Comparison of ENCODE assay signal across 13 cellular contexts in the genomic region with DNA sequence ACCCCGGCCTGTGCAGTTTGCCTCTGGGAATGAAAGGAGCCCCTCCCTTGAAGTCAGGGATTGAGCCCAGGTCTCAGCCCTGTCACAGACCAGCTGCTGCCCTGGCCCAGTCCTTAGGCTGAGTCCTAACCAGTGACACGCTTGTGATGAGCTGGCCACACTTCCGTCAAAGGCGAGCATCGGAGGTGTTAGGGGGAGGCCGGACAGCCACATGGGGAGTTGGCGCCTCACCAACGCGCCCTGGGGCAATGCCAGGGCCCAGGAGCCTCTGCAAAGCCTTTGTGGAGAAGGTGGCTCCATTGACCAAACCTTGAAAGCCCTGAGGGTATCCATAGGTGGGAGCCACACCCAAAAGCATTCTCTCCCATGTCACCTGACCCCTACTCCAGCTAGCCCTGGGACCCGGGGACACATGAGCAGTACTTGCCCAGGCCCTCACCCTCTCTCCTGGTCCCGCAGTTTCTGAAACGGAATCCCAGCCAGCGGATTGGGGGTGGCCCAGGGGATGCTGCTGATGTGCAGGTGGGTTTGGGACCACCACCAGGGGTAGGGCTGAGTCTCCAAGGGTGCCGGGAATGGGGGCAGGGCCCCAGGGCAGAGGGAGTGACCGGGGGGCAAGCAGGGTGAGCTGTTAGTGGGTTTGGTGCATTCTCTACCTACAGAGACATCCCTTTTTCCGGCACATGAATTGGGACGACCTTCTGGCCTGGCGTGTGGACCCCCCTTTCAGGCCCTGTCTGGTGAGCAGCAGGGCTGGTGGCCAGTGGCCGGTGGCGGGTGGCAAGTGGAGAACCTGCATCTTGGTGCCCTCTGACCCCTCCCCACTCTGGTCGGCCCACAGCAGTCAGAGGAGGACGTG. TPM values are rescaled to one million over a fixed set of nuclear protein-coding genes. Genes with fewer than 3 reads are reported as not detected.
DNase-seq lines count a peak whose midpoint lies in the region; ATAC-seq, FAIRE-seq and TF ChIP-seq lines count a peak whose summit lies in the region.
"Had no signal": no experiment of that assay in that cellular context is flagged by ENCODE, and none has a peak within 500 bp of the region (broad histone marks: within the 10 kb centered on the region; RNA-seq: fewer than 3 reads in every experiment).

No MANE protein-coding gene starts in this region.

- peak overlapping the region; percentile 76 for H3K27ac Mint-ChIP-seq in activated naive CD4-positive, alpha-beta T cell treated with anti-CD3 and anti-CD28 coated beads, Interleukin-2, amount 10 ng/mL, durations not matched to agents 7 days and 5 days
- H3K27ac Mint-ChIP-seq in stimulated activated naive CD8-positive, alpha-beta T cell treated with anti-CD3 and anti-CD28 coated beads, Interleukin-15, amount 100 ng/mL, for 72 hours: peak overlapping the region; percentile 33 to 89
- H3K27ac Mint-ChIP-seq: mesothelial cell of epicardium had no signal

- BruUV-seq in OCI-LY7 (replicated peaks; lab: Mats Ljungman, UMichigan) (no TSS peak), K562 (replicated peaks; lab: Mats Ljungman, UMichigan) (no TSS peak)

- peak overlapping the region; percentile 81 for H3K4me3 ChIP-seq in OCI-LY7 (ENCODE audit: low read depth, low read length, poor library complexity, severe bottlenecking)
- H3K4me3 ChIP-seq in K562: no peak overlapping the region

- intact Hi-C loops in OCI-LY7 (cut with micrococcal nuclease; ENCODE audit: unreplicated experiment): no loop called here
- intact Hi-C loops in K562 (cut with micrococcal nuclease): no loop called here

- peaks cover 42% of the 10 kb centered on the region for H3K36me3 Mint-ChIP-seq in activated naive CD4-positive, alpha-beta T cell treated with anti-CD3 and anti-CD28 coated beads, Interleukin-2, amount 10 ng/mL, durations not matched to agents 7 days and 5 days

- peaks cover 57% of the 10 kb centered on the region for H3K4me1 Mint-ChIP-seq in activated naive CD4-positive, alpha-beta T cell treated with anti-CD3 and anti-CD28 coated beads, Interleukin-2, amount 10 ng/mL, durations not matched to agents 7 days and 5 days
- peaks cover 83% of the 10 kb centered on the region for H3K4me1 Mint-ChIP-seq in stimulated activated naive CD8-positive, alpha-beta T cell treated with anti-CD3 and anti-CD28 coated beads, Interleukin-15, amount 100 ng/mL, for 72 hours

- no peak for DNase-seq in activated naive CD4-positive, alpha-beta T cell treated with anti-CD3 and anti-CD28 coated beads, Interleukin-2, amount 10 ng/mL, durations not matched to agents 7 days and 5 days
- no peak for DNase-seq in activated naive CD4-positive, alpha-beta T cell (lab: John Stamatoyannopoulos, UW)
- DNase-seq in OCI-LY7 (ENCODE audit: low spot score) (no peak), K562 (ENCODE audit: extremely low read depth in 1 of 4, low spot score in 3 of 4) (no peak), epidermal melanocyte (ENCODE audit: insufficient read length, low spot score) (no peak)
- DNase-seq in stimulated activated naive CD8-positive, alpha-beta T cell treated with anti-CD3 and anti-CD28 coated beads, Interleukin-15, amount 100 ng/mL, for 72 hours: peak in 1 of 2 donors; percentile 38
- DNase-seq: foreskin fibroblast had no signal

- no peaks in the 10 kb centered on the region for H3K9me3 Mint-ChIP-seq in activated naive CD4-positive, alpha-beta T cell treated with anti-CD3 and anti-CD28 coated beads, Interleukin-2, amount 10 ng/mL, durations not matched to agents 7 days and 5 days
- no peaks in the 10 kb centered on the region for H3K9me3 Mint-ChIP-seq in stimulated activated naive CD8-positive, alpha-beta T cell treated with anti-CD3 and anti-CD28 coated beads, Interleukin-15, amount 100 ng/mL, for 72 hours
- H3K9me3 Mint-ChIP-seq: mesothelial cell of epicardium had no signal

- TF ChIP-seq CTCF in OCI-LY7 (conservative IDR thresholded peaks at IDR 0.05; ENCODE audit: low read length): no peak
- no peak for TF ChIP-seq CTCF in K562 (IDR thresholded peaks at IDR 0.05 in 2 of 3, conservative IDR thresholded peaks at IDR 0.05 in 1 of 3; ENCODE audit: insufficient read depth in 2 of 3, low read depth in 1 of 3, low read length in 3 of 3)

- H3K4me3 Mint-ChIP-seq in activated naive CD4-positive, alpha-beta T cell treated with anti-CD3 and anti-CD28 coated beads, Interleukin-2, amount 10 ng/mL, durations not matched to agents 7 days and 5 days: peak overlapping the region; percentile 37
- peak overlapping the region; percentile 85 to 88 for H3K4me3 Mint-ChIP-seq in stimulated activated naive CD8-positive, alpha-beta T cell treated with anti-CD3 and anti-CD28 coated beads, Interleukin-15, amount 100 ng/mL, for 72 hours
- H3K4me3 Mint-ChIP-seq: mesothelial cell of epicardium had no signal

- H3K9me2 ChIP-seq in OCI-LY7 (ENCODE audit: insufficient read depth, low read length): no peaks in the 10 kb centered on the region

- FAIRE-seq in K562 (lab: Jason Lieb, UNC): no peak

- in situ Hi-C loops in K562 (cut with MboI): no loop called here

- peak overlapping the region; percentile 94 for H3K27ac ChIP-seq in OCI-LY7 (ENCODE audit: low read depth, low read length, poor library complexity, severe bottlenecking)
- H3K27ac ChIP-seq in K562 (ENCODE audit: extremely low read depth, low read depth, low read length): no peak overlapping the region

- H3K9me1 ChIP-seq in K562 (ENCODE audit: control insufficient read depth, insufficient read depth, low read length): peaks cover 4% of the 10 kb centered on the region

- H3K79me2 ChIP-seq in OCI-LY7 (ENCODE audit: insufficient read depth, low read depth, low read length) (peaks cover 41% of the 10 kb centered on the region), K562 (ENCODE audit: control insufficient read depth, insufficient read depth, low read length) (peaks cover 20% of the 10 kb centered on the region)

- POLR2A ChIA-PET in OCI-LY7 (lab: Charles Lee): no interaction called here
- POLR2A ChIA-PET in K562 (lab: Yijun Ruan, JAX): interaction anchor here (0.5 to 1.1 kb wide), 3 partner anchors 16 to 776 kb away, joined by 3 read pairs; no protein-coding TSS in a partner anchor

- H3K4me2 ChIP-seq in OCI-LY7 (ENCODE audit: low read length): peak overlapping the region; percentile 97
- no peak overlapping the region for H3K4me2 ChIP-seq in K562 (ENCODE audit: insufficient read depth, low read length)

- peak overlapping the region in 1 of 2 experiments; percentile 65; a peak in 1 of 4 replicates for H3K9ac ChIP-seq in K562 (ENCODE audit: insufficient read depth in 1 of 2, low read depth in 2 of 2, low read length in 2 of 2)

- H4K20me1 ChIP-seq in OCI-LY7 (ENCODE audit: insufficient read depth, low read length) (peaks cover 12% of the 10 kb centered on the region), K562 (replicated peaks; ENCODE audit: control insufficient read depth, insufficient read depth, low read length) (no peaks in the 10 kb centered on the region)

- peaks cover 4% of the 10 kb centered on the region for H3K27me3 Mint-ChIP-seq in activated naive CD4-positive, alpha-beta T cell treated with anti-CD3 and anti-CD28 coated beads, Interleukin-2, amount 10 ng/mL, durations not matched to agents 7 days and 5 days
- H3K27me3 Mint-ChIP-seq in stimulated activated naive CD8-positive, alpha-beta T cell treated with anti-CD3 and anti-CD28 coated beads, Interleukin-15, amount 100 ng/mL, for 72 hours: no peaks in the 10 kb centered on the region

- no peak for TF ChIP-seq EP300 in K562 (IDR thresholded peaks at IDR 0.05; ENCODE audit: low read length)

- peaks cover 60% of the 10 kb centered on the region for H3K4me1 ChIP-seq in OCI-LY7 (ENCODE audit: insufficient read depth, low read length, poor library complexity, severe bottlenecking)
- H3K4me1 ChIP-seq in K562 (replicated peaks in 1 of 2; ENCODE audit: control insufficient read depth in 2 of 2, insufficient read depth in 2 of 2, low read length in 2 of 2): peaks cover 20 to 70% of the 10 kb centered on the region in 2 experiments

- 97% methylated on average over 20 of the region's 22 CpGs for WGBS in K562 (ENCODE audit: insufficient coverage, low coverage, missing lambda C conversion rate)

- no peaks in the 10 kb centered on the region for H3K27me3 ChIP-seq in K562 (ENCODE audit: control insufficient read depth in 2 of 2, insufficient read depth in 2 of 2, low read length in 2 of 2)

- CTCF ChIA-PET in activated naive CD4-positive, alpha-beta T cell treated with anti-CD3 and anti-CD28 coated beads, Interleukin-2, amount 10 ng/mL, durations not matched to agents 7 days and 5 days (lab: Charles Lee): interaction anchor here (1.7 kb wide), 1 partner anchor 32 kb away, joined by 5 read pairs; a partner anchor contains a TSS
- CTCF ChIA-PET in OCI-LY7 (lab: Charles Lee; ENCODE audit: unreplicated experiment): no interaction called here
- CTCF ChIA-PET in K562 (lab: Yijun Ruan, JAX; ENCODE audit: low intra/inter-chr PET ratio): no interaction called here

- peaks cover 68% of the 10 kb centered on the region for H3K36me3 ChIP-seq in OCI-LY7 (ENCODE audit: insufficient read depth, low read length)
- H3K36me3 ChIP-seq in K562 (ENCODE audit: control insufficient read depth, insufficient read depth, low read length): peaks cover 85% of the 10 kb centered on the region; the same call in 2 of the 3 replicates

- no peak for TF ChIP-seq RAD21 in K562 (CRISPR knock-in tag; conservative IDR thresholded peaks at IDR 0.05 in 1 of 2, IDR thresholded peaks at IDR 0.05 in 1 of 2)

- TF ChIP-seq POLR2A in K562 (conservative IDR thresholded peaks at IDR 0.05): no peak

- ATAC-seq in K562 (no peak), GM21737 (IDR thresholded peaks at IDR 0.05; ENCODE audit: unreplicated experiment) (no peak), GM18870 (IDR thresholded peaks at IDR 0.05; ENCODE audit: unreplicated experiment) (no peak)
- ATAC-seq in stimulated activated naive CD8-positive, alpha-beta T cell treated with anti-CD3 and anti-CD28 coated beads, Interleukin-15, amount 100 ng/mL, for 72 hours: no peak

- H2AFZ ChIP-seq in OCI-LY7 (ENCODE audit: low read length): no peak overlapping the region
- no peak overlapping the region for H2AFZ ChIP-seq in K562 (ENCODE audit: low read depth, low read length)

- no peaks in the 10 kb centered on the region for H3K9me3 ChIP-seq in OCI-LY7 (ENCODE audit: low read length)
- no peaks in the 10 kb centered on the region for H3K9me3 ChIP-seq in K562 (replicated peaks; ENCODE audit: control insufficient read depth, insufficient read depth, low read depth, low read length)

RNA-seq across cellular contexts. Expression of a gene that starts 3.7 kb away (rescaled TPM):
- total RNA-seq in OCI-LY7 (2014; rRNA removed; shearing (Covaris generic)): 175 and 212 TPM in 2 replicates
- total RNA-seq in OCI-LY7 (2022) (101 and 129 TPM in 2 replicates), K562 (2014; rRNA removed) (0.45 and 1.9 TPM in 2 replicates), K562 (2014; rRNA removed; fragmentation: Illumina TruSeq; extraction: Trizol) (not detected in 2 replicates), K562 (2015; rRNA removed; fragmentation: Illumina TruSeq; extraction: Trizol) (0.22 and 0.49 TPM in 2 replicates), K562 (2021) (1.1 and 1.5 TPM in 2 replicates)
- total RNA-seq in K562 (2011; cell fraction: chromatin; rRNA removed; ENCODE audit: low replicate concordance): 2.2 and 10.5 TPM in 2 replicates
- 8.8 and 10.2 TPM in 2 replicates for total RNA-seq in K562 (2011; cell fraction: nucleolus; rRNA removed)
- total RNA-seq in K562 (2011; cell fraction: nucleoplasm; rRNA removed): 1.9 and 2.4 TPM in 2 replicates
- polyA plus RNA-seq in K562 (2011; rRNA removed) (0.51 and 0.64 TPM in 2 replicates), K562 (2014; fragmentation: Illumina TruSeq; extraction: Trizol) (not detected in 2 replicates), K562 (2014; fragmentation: Nextera tagmentation; extraction: Ambion mirVana) (not detected), K562 (2014; rRNA removed) (0.85 and 2.0 TPM in 2 replicates)
- 0.41 and 2.2 TPM in 2 replicates for polyA plus RNA-seq in K562 (2011; cell fraction: cytosol; rRNA removed)
- 10.9 and 26.0 TPM in 2 replicates for polyA plus RNA-seq in K562 (2011; cell fraction: nucleus; rRNA removed)
- 1.5 and 3.4 TPM in 2 replicates for polyA plus RNA-seq in K562 (2012)
- polyA minus RNA-seq in K562 (2011; rRNA and poly(A)+ RNA removed): 0.18 and 0.21 TPM in 2 replicates
- not detected in 2 replicates for polyA minus RNA-seq in K562 (2011; cell fraction: cytosol; rRNA and poly(A)+ RNA removed)
- 1.4 and 3.2 TPM in 2 replicates for polyA minus RNA-seq in K562 (2011; cell fraction: nucleus; rRNA and poly(A)+ RNA removed)

RNA-seq across cellular contexts. Expression of a gene that starts 5.5 kb away (rescaled TPM):
- total RNA-seq in OCI-LY7 (2014; rRNA removed; shearing (Covaris generic)): 51.1 and 69.4 TPM in 2 replicates
- total RNA-seq in OCI-LY7 (2022) (48.3 and 54.9 TPM in 2 replicates), K562 (2014; rRNA removed) (115 and 132 TPM in 2 replicates), K562 (2014; rRNA removed; fragmentation: Illumina TruSeq; extraction: Trizol) (23.8 and 33.6 TPM in 2 replicates), K562 (2015; rRNA removed; fragmentation: Illumina TruSeq; extraction: Trizol) (73.0 and 74.5 TPM in 2 replicates), K562 (2021) (98.8 and 101 TPM in 2 replicates)
- total RNA-seq in K562 (2011; cell fraction: chromatin; rRNA removed; ENCODE audit: low replicate concordance): 106 and 334 TPM in 2 replicates
- total RNA-seq in K562 (2011; cell fraction: nucleolus; rRNA removed): 232 and 293 TPM in 2 replicates
- total RNA-seq in K562 (2011; cell fraction: nucleoplasm; rRNA removed): 151 and 161 TPM in 2 replicates
- polyA plus RNA-seq in K562 (2011; rRNA removed) (75.5 and 82.6 TPM in 2 replicates), K562 (2014; fragmentation: Illumina TruSeq; extraction: Trizol) (84.2 and 101 TPM in 2 replicates), K562 (2014; fragmentation: Nextera tagmentation; extraction: Ambion mirVana) (1 to 10 TPM in 1 of 2 experiments, under 1 TPM in 1; 0.42 to 3.1 TPM), K562 (2014; rRNA removed) (122 and 132 TPM in 2 replicates)
- 85.9 and 172 TPM in 2 replicates for polyA plus RNA-seq in K562 (2011; cell fraction: cytosol; rRNA removed)
- polyA plus RNA-seq in K562 (2011; cell fraction: nucleus; rRNA removed): 259 and 345 TPM in 2 replicates
- 64.6 and 80.7 TPM in 2 replicates for polyA plus RNA-seq in K562 (2012)
- 44.1 and 67.9 TPM in 2 replicates for polyA minus RNA-seq in K562 (2011; rRNA and poly(A)+ RNA removed)
- polyA minus RNA-seq in K562 (2011; cell fraction: cytosol; rRNA and poly(A)+ RNA removed): 44.3 and 51.4 TPM in 2 replicates
- 68.7 and 72.5 TPM in 2 replicates for polyA minus RNA-seq in K562 (2011; cell fraction: nucleus; rRNA and poly(A)+ RNA removed)

RNA-seq across cellular contexts. Expression of a gene that starts 9.5 kb away (rescaled TPM):
- 48.0 and 55.3 TPM in 2 replicates for total RNA-seq in OCI-LY7 (2014; rRNA removed; shearing (Covaris generic))
- total RNA-seq in OCI-LY7 (2022) (85.3 and 87.4 TPM in 2 replicates), K562 (2014; rRNA removed) (120 and 167 TPM in 2 replicates), K562 (2014; rRNA removed; fragmentation: Illumina TruSeq; extraction: Trizol) (5.2 and 14.6 TPM in 2 replicates), K562 (2015; rRNA removed; fragmentation: Illumina TruSeq; extraction: Trizol) (73.6 and 73.9 TPM in 2 replicates), K562 (2021) (98.1 and 107 TPM in 2 replicates)
- total RNA-seq in K562 (2011; cell fraction: chromatin; rRNA removed; ENCODE audit: low replicate concordance): 31.2 and 107 TPM in 2 replicates
- 111 and 119 TPM in 2 replicates for total RNA-seq in K562 (2011; cell fraction: nucleolus; rRNA removed)
- total RNA-seq in K562 (2011; cell fraction: nucleoplasm; rRNA removed): 33.6 and 41.0 TPM in 2 replicates
- polyA plus RNA-seq in K562 (2011; rRNA removed) (45.1 and 84.3 TPM in 2 replicates), K562 (2014; fragmentation: Illumina TruSeq; extraction: Trizol) (66.3 and 93.6 TPM in 2 replicates), K562 (2014; fragmentation: Nextera tagmentation; extraction: Ambion mirVana) (1 to 10 TPM in 1 of 2 experiments, under 1 TPM in 1; 0.23 to 1.0 TPM), K562 (2014; rRNA removed) (87.8 and 98.1 TPM in 2 replicates)
- 89.0 and 162 TPM in 2 replicates for polyA plus RNA-seq in K562 (2011; cell fraction: cytosol; rRNA removed)
- polyA plus RNA-seq in K562 (2011; cell fraction: nucleus; rRNA removed): 134 and 224 TPM in 2 replicates
- polyA plus RNA-seq in K562 (2012): 82.1 and 171 TPM in 2 replicates
- polyA minus RNA-seq in K562 (2011; rRNA and poly(A)+ RNA removed): 26.3 and 36.5 TPM in 2 replicates
- 64.5 and 70.8 TPM in 2 replicates for polyA minus RNA-seq in K562 (2011; cell fraction: cytosol; rRNA and poly(A)+ RNA removed)
- polyA minus RNA-seq in K562 (2011; cell fraction: nucleus; rRNA and poly(A)+ RNA removed): 51.2 and 64.8 TPM in 2 replicates

RNA-seq across cellular contexts. Expression of a gene that starts 18.3 kb away (rescaled TPM):
- 0.06 and 0.15 TPM in 2 replicates for total RNA-seq in OCI-LY7 (2014; rRNA removed; shearing (Covaris generic))
- 0.21 and 0.41 TPM in 2 replicates for total RNA-seq in OCI-LY7 (2022)
- 0.49 TPM in 1 of 2 replicates, not detected in the other for total RNA-seq in K562 (2011; cell fraction: chromatin; rRNA removed; ENCODE audit: low replicate concordance)
- 0.13 and 0.17 TPM in 2 replicates for total RNA-seq in K562 (2011; cell fraction: nucleolus; rRNA removed)
- total RNA-seq in K562 (2011; cell fraction: nucleoplasm; rRNA removed): 0.15 TPM in 2 replicates
- total RNA-seq in K562 (2014; rRNA removed): 0.12 and 0.18 TPM in 2 replicates
- not detected in 2 replicates for total RNA-seq in K562 (2014; rRNA removed; fragmentation: Illumina TruSeq; extraction: Trizol)
- 0.04 TPM in 1 of 2 replicates, not detected in the other for total RNA-seq in K562 (2015; rRNA removed; fragmentation: Illumina TruSeq; extraction: Trizol)
- total RNA-seq in K562 (2021): 0.07 and 0.13 TPM in 2 replicates
- 0.04 and 0.06 TPM in 2 replicates for polyA plus RNA-seq in K562 (2011; rRNA removed)
- polyA plus RNA-seq in K562 (2011; cell fraction: cytosol; rRNA removed): 0.03 and 0.15 TPM in 2 replicates
- 0.11 and 0.37 TPM in 2 replicates for polyA plus RNA-seq in K562 (2011; cell fraction: nucleus; rRNA removed)
- 0.17 and 0.24 TPM in 2 replicates for polyA plus RNA-seq in K562 (2012)
- polyA plus RNA-seq in K562 (2014; fragmentation: Illumina TruSeq; extraction: Trizol): 0.06 and 0.07 TPM in 2 replicates
- polyA plus RNA-seq in K562 (2014; fragmentation: Nextera tagmentation; extraction: Ambion mirVana): under 1 TPM in 1 of 2 experiments, not detected in 1; 0.01 TPM
- polyA plus RNA-seq in K562 (2014; rRNA removed): 0.03 and 0.07 TPM in 2 replicates
- 0.04 TPM in 1 of 2 replicates, not detected in the other for polyA minus RNA-seq in K562 (2011; rRNA and poly(A)+ RNA removed)
- not detected in 2 replicates for polyA minus RNA-seq in K562 (2011; cell fraction: cytosol; rRNA and poly(A)+ RNA removed)
- polyA minus RNA-seq in K562 (2011; cell fraction: nucleus; rRNA and poly(A)+ RNA removed): not detected in 2 replicates
- total RNA-seq: H4 had no signal

RNA-seq across cellular contexts. Expression of a gene that starts 18.8 kb away (rescaled TPM):
- not detected in 2 replicates for total RNA-seq in OCI-LY7 (2014; rRNA removed; shearing (Covaris generic))
- total RNA-seq in OCI-LY7 (2022): not detected in 2 replicates
- total RNA-seq in K562 (2011; cell fraction: chromatin; rRNA removed; ENCODE audit: low replicate concordance): not detected in 2 replicates
- not detected in 2 replicates for total RNA-seq in K562 (2011; cell fraction: nucleolus; rRNA removed)
- total RNA-seq in K562 (2011; cell fraction: nucleoplasm; rRNA removed): not detected in 2 replicates
- not detected in 2 replicates for total RNA-seq in K562 (2014; rRNA removed)
- not detected in 2 replicates for total RNA-seq in K562 (2014; rRNA removed; fragmentation: Illumina TruSeq; extraction: Trizol)
- total RNA-seq in K562 (2015; rRNA removed; fragmentation: Illumina TruSeq; extraction: Trizol): not detected in 2 replicates
- not detected in 2 replicates for total RNA-seq in K562 (2021)
- not detected in 2 replicates for polyA plus RNA-seq in K562 (2011; rRNA removed)
- polyA plus RNA-seq in K562 (2011; cell fraction: cytosol; rRNA removed): not detected in 2 replicates
- polyA plus RNA-seq in K562 (2011; cell fraction: nucleus; rRNA removed): not detected in 2 replicates
- not detected in 2 replicates for polyA plus RNA-seq in K562 (2012)
- polyA plus RNA-seq in K562 (2014; fragmentation: Illumina TruSeq; extraction: Trizol): not detected in 2 replicates
- polyA plus RNA-seq in K562 (2014; fragmentation: Nextera tagmentation; extraction: Ambion mirVana): not detected
- polyA plus RNA-seq in K562 (2014; rRNA removed): not detected in 2 replicates
- not detected in 2 replicates for polyA minus RNA-seq in K562 (2011; rRNA and poly(A)+ RNA removed)
- polyA minus RNA-seq in K562 (2011; cell fraction: cytosol; rRNA and poly(A)+ RNA removed): not detected in 2 replicates
- not detected in 2 replicates for polyA minus RNA-seq in K562 (2011; cell fraction: nucleus; rRNA and poly(A)+ RNA removed)
- total RNA-seq: H4, mesothelial cell of epicardium, posterior vena cava, urinary bladder had no signal
- polyA plus RNA-seq: urinary bladder had no signal

Comparison
In these comparisons a context has a peak if more than half of its experiments do, and no peak if none do; other contexts are left out.
1. RNA of a gene that starts 3.7 kb away (total RNA-seq): 101 to 212 TPM in OCI-LY7; 0.22 to 10.5 TPM in K562; every median in the first group is over 4 times any median in the second.